In the genomic region with DNA sequence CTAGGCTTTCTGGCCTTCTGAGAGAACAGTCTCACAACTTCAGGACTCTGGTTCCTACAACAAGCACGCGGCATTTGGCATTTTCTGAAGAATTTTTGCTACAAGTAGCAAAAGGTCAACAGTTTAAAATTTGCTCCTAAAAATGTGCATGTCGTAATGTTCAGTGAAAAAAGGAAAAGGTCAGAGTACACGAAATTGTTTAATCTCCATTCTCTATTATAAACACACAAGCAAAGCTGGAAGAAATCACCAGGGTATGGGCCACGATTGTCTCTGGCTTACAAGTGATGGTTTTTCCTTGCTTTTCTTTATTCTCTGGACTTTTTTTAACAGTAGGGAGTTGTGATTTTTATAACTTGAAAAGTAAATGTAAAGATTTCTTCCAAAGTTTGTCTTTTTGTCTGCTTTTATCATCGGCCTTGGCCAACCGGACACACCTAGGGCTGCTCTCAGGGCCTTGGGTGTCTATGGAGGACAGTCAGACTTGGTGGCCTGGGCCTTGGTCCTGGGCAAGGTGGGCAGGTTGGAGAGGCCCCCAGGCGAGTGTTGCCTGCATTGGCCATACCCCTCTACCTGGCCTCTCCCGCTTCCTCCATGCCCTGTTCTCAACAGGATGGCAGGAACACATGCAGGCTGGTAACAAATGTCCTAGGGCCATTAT, we compare ENCODE assay signal across 13 cellular contexts. TPM values are rescaled to one million over a fixed set of nuclear protein-coding genes. Genes with fewer than 3 reads are reported as not detected.
A peak's percentile ranks its signal among the peaks of the same experiment; 100 is the strongest.
DNase-seq lines count a peak whose midpoint lies in the region; ATAC-seq and TF ChIP-seq lines count a peak whose summit lies in the region.
"Had no signal": no experiment of that assay in that cellular context is flagged by ENCODE, and none has a peak within 500 bp of the region (broad histone marks: within the 10 kb centered on the region; RNA-seq: fewer than 3 reads in every experiment).

No MANE protein-coding gene starts in this region.

- H3K36me3 ChIP-seq in IMR-90 (ENCODE audit: control insufficient read depth, insufficient read depth, low read length) (no peaks in the 10 kb centered on the region), colonic mucosa (no peaks in the 10 kb centered on the region), sigmoid colon (no peaks in the 10 kb centered on the region)
- H3K36me3 ChIP-seq: thyroid gland had no signal

- H3K4me3 ChIP-seq in IMR-90 (ENCODE audit: insufficient read depth, low read depth, low read length) (no peak overlapping the region), colonic mucosa (no peak overlapping the region), sigmoid colon (no peak overlapping the region)
- H3K4me3 ChIP-seq: thyroid gland had no signal

- H3K14ac ChIP-seq in IMR-90 (replicated peaks; ENCODE audit: low read depth, low read length) = no peak overlapping the region

- no peak for ATAC-seq in activated CD4-positive, alpha-beta T cell treated with anti-CD3 and anti-CD28 coated beads for 36 hours
- ATAC-seq in IMR-90 (ENCODE audit: low read depth) = no peak

- TF ChIP-seq RAD21 in IMR-90 (IDR thresholded peaks at IDR 0.05; ENCODE audit: low read length) = no peak

- intact Hi-C loops in activated CD4-positive, alpha-beta T cell treated with anti-CD3 and anti-CD28 coated beads for 36 hours (cut with DNase I, micrococcal nuclease) = loop anchor here in 1 of 2 experiments (1.0 kb wide), 1 partner anchor 32 kb away; no protein-coding TSS in a partner anchor
- intact Hi-C loops in IMR-90 (cut with micrococcal nuclease) = no loop called here
- intact Hi-C loops in colonic mucosa (cut with DNase I) = no loop called here
- intact Hi-C loops in sigmoid colon (cut with DNase I) = no loop called here
- intact Hi-C loops in activated T-helper 2 cell treated with anti-CD3 and anti-CD28 coated beads, Interferon-gamma antibody, Interleukin-2, Interleukin-4, amounts not matched to agents 10 μg/mL and 5 μg/mL and 100 μg/mL, durations not matched to agents 14 hours and 24 hours and 36 hours (cut with micrococcal nuclease) = no loop called here

- H4K20me1 ChIP-seq in IMR-90 (ENCODE audit: insufficient read depth, low read length) = no peaks in the 10 kb centered on the region

- peaks cover 9% of the 10 kb centered on the region for H3K27me3 Mint-ChIP-seq in activated CD4-positive, alpha-beta T cell treated with anti-CD3 and anti-CD28 coated beads for 36 hours
- peaks cover 29% of the 10 kb centered on the region for H3K27me3 Mint-ChIP-seq in activated T-helper 2 cell treated with anti-CD3 and anti-CD28 coated beads, Interferon-gamma antibody, Interleukin-2, Interleukin-4, amounts not matched to agents 10 μg/mL and 5 μg/mL and 100 μg/mL, durations not matched to agents 14 hours and 24 hours and 36 hours (ENCODE audit: low read depth)

- H4K5ac ChIP-seq in IMR-90 (ENCODE audit: low read depth, low read length) = no peak overlapping the region; the same call in 1 of the 2 replicates

- H3K4me2 ChIP-seq in IMR-90 (ENCODE audit: low read depth, low read length) = no peak overlapping the region

- H4K8ac ChIP-seq in IMR-90 (ENCODE audit: low read depth in 2 of 2, low read length in 2 of 2) = no peak overlapping the region

- H3K27me3 ChIP-seq in IMR-90 (ENCODE audit: control insufficient read depth, insufficient read depth, low read length) (0 out of 2 replicates have a peak, but pooled peaks cover 1% of the 10 kb centered on the region), colonic mucosa (no peaks in the 10 kb centered on the region), sigmoid colon (no peaks in the 10 kb centered on the region)
- H3K27me3 ChIP-seq: thyroid gland had no signal

- no peaks in the 10 kb centered on the region for H3K9me1 ChIP-seq in IMR-90 (ENCODE audit: insufficient read depth, low read length)

- H3K18ac ChIP-seq in IMR-90 (ENCODE audit: low read depth, low read length) = no peak overlapping the region; the same call in 1 of the 2 replicates

- in situ Hi-C loops in IMR-90 (cut with MboI; ENCODE audit: low sequenced_read_pairs) = no loop called here

- peak overlapping the region; percentile 74; the same call in 1 of the 2 replicates for H3K27ac ChIP-seq in IMR-90 (ENCODE audit: insufficient read depth, low read length)
- H3K27ac ChIP-seq in colonic mucosa = peak overlapping the region; percentile 30
- H3K27ac ChIP-seq in sigmoid colon = peak overlapping the region in 3 of 4 donors; percentile 16 to 41 (median 21)
- H3K27ac ChIP-seq: 22Rv1, thyroid gland had no signal

- H2BK15ac ChIP-seq in IMR-90 (ENCODE audit: low read depth, low read length) = no peak overlapping the region

- BruUV-seq in IMR-90 (replicated peaks; lab: Mats Ljungman, UMichigan) = no TSS peak

- TF ChIP-seq EP300 in sigmoid colon (IDR thresholded peaks at IDR 0.05) = no peak

- H2AFZ ChIP-seq in IMR-90 (replicated peaks; ENCODE audit: low read length, poor library complexity) = no peak overlapping the region

- CTCF ChIA-PET in activated CD4-positive, alpha-beta T cell treated with anti-CD3 and anti-CD28 coated beads for 36 hours (lab: Charles Lee) = interaction anchor here (0.8 to 1.8 kb wide), 3 partner anchors 28 to 32 kb away, joined by 3 to 6 read pairs (median 5); a partner anchor contains a TSS
- CTCF ChIA-PET in IMR-90 (lab: Yijun Ruan, JAX) = no interaction called here

- H3K4me1 ChIP-seq in IMR-90 (ENCODE audit: control insufficient read depth, insufficient read depth, low read length) = peaks cover 8% of the 10 kb centered on the region; the same call in 1 of the 2 replicates
- H3K4me1 ChIP-seq in colonic mucosa = peaks cover 8% of the 10 kb centered on the region
- peaks cover 0 to 26% (median 14%) of the 10 kb centered on the region in 4 donors for H3K4me1 ChIP-seq in sigmoid colon

- dilution Hi-C loops in IMR-90 (cut with HindIII; ENCODE audit: low sequenced_read_pairs, unreplicated experiment) = no loop called here

- H3K9ac ChIP-seq in IMR-90 (ENCODE audit: low read depth, low read length) = no peak overlapping the region
- H3K9ac ChIP-seq in colonic mucosa (ENCODE audit: low read depth in 2 of 2, low read length in 2 of 2) = no peak overlapping the region

- no peaks in the 10 kb centered on the region for H3K79me1 ChIP-seq in IMR-90 (ENCODE audit: low read depth in 1 of 2, low read length in 2 of 2)

- no peak overlapping the region for H2BK120ac ChIP-seq in IMR-90 (ENCODE audit: low read depth, low read length)

- H3K4me1 Mint-ChIP-seq in activated CD4-positive, alpha-beta T cell treated with anti-CD3 and anti-CD28 coated beads for 36 hours = peaks cover 62% of the 10 kb centered on the region
- peaks cover 17% of the 10 kb centered on the region for H3K4me1 Mint-ChIP-seq in activated T-helper 2 cell treated with anti-CD3 and anti-CD28 coated beads, Interferon-gamma antibody, Interleukin-2, Interleukin-4, amounts not matched to agents 10 μg/mL and 5 μg/mL and 100 μg/mL, durations not matched to agents 14 hours and 24 hours and 36 hours (ENCODE audit: low read depth)

- no peak overlapping the region for H2AK9ac ChIP-seq in IMR-90 (replicated peaks; ENCODE audit: low read depth, low read length, poor library complexity)

- no peak overlapping the region for H3K56ac ChIP-seq in IMR-90 (ENCODE audit: extremely low read depth, insufficient read depth, low read length)

- H3K4ac ChIP-seq in IMR-90 (ENCODE audit: low read depth, low read length) = no peak overlapping the region

- H2BK5ac ChIP-seq in IMR-90 (ENCODE audit: low read depth, low read length, poor library complexity, severe bottlenecking) = no peak overlapping the region

- no peak overlapping the region for H3K23ac ChIP-seq in IMR-90 (ENCODE audit: low read depth, low read length)

- no peak overlapping the region for H2BK20ac ChIP-seq in IMR-90 (ENCODE audit: low read depth, low read length)

- peak overlapping the region; percentile 70 for H3K4me3 Mint-ChIP-seq in activated CD4-positive, alpha-beta T cell treated with anti-CD3 and anti-CD28 coated beads for 36 hours
- no peak overlapping the region for H3K4me3 Mint-ChIP-seq in activated T-helper 2 cell treated with anti-CD3 and anti-CD28 coated beads, Interferon-gamma antibody, Interleukin-2, Interleukin-4, amounts not matched to agents 10 μg/mL and 5 μg/mL and 100 μg/mL, durations not matched to agents 14 hours and 24 hours and 36 hours (ENCODE audit: low read depth)
- H3K4me3 Mint-ChIP-seq: T-helper 1 cell treated with Interleukin-12 subunit alpha and Interleukin-12 subunit beta and Interleukin-4 antibody, amounts not matched to agents 30 μg/mL and 1 μg/mL, for 36 hours had no signal

- TF ChIP-seq POLR2A in IMR-90 (IDR thresholded peaks at IDR 0.05; ENCODE audit: low read depth, low read length) (no peak), sigmoid colon (IDR thresholded peaks at IDR 0.05) (no peak)

- no peak for TF ChIP-seq CTCF in IMR-90 (conservative IDR thresholded peaks at IDR 0.05; ENCODE audit: low read depth, low read length)
- TF ChIP-seq CTCF in colonic mucosa (IDR thresholded peaks at IDR 0.05) = no peak
- no peak for TF ChIP-seq CTCF in sigmoid colon (IDR thresholded peaks at IDR 0.05)

- no peaks in the 10 kb centered on the region for H3K9me3 Mint-ChIP-seq in activated CD4-positive, alpha-beta T cell treated with anti-CD3 and anti-CD28 coated beads for 36 hours (ENCODE audit: low read depth)
- no peaks in the 10 kb centered on the region for H3K9me3 Mint-ChIP-seq in activated T-helper 2 cell treated with anti-CD3 and anti-CD28 coated beads, Interferon-gamma antibody, Interleukin-2, Interleukin-4, amounts not matched to agents 10 μg/mL and 5 μg/mL and 100 μg/mL, durations not matched to agents 14 hours and 24 hours and 36 hours
- H3K9me3 Mint-ChIP-seq: T-helper 1 cell treated with Interleukin-12 subunit alpha and Interleukin-12 subunit beta and Interleukin-4 antibody, amounts not matched to agents 30 μg/mL and 1 μg/mL, for 36 hours had no signal

- WGBS in IMR-90 (ENCODE audit: extremely low coverage in 2 of 2, insufficient read length in 1 of 2), 2 experiments = 80% methylated on average over 1 of the region's 9 CpGs; no CpG with 5 or more reads in 1 of the 2 experiments
- WGBS in sigmoid colon, 2 donors = 62 to 73% methylated on average over 9 of the region's 9 CpGs

- H2AK5ac ChIP-seq in IMR-90 (ENCODE audit: low read depth, low read length) = no peak overlapping the region

- H3K9me3 ChIP-seq in IMR-90 (ENCODE audit: control insufficient read depth, insufficient read depth, low read length) = no peaks in the 10 kb centered on the region
- no peaks in the 10 kb centered on the region for H3K9me3 ChIP-seq in colonic mucosa
- H3K9me3 ChIP-seq in sigmoid colon = no peaks in the 10 kb centered on the region
- H3K9me3 ChIP-seq: thyroid gland had no signal

- peak; percentile 12 for DNase-seq in activated CD4-positive, alpha-beta T cell treated with anti-CD3 and anti-CD28 coated beads for 36 hours
- no peak for DNase-seq in activated CD4-positive, alpha-beta T cell treated with anti-CD3 and anti-CD28 coated beads for 1 hour
- DNase-seq in IMR-90 (no peak), colonic mucosa (no peak), sigmoid colon (no peak), NCI-H128 (lab: John Stamatoyannopoulos, UW; ENCODE audit: unreplicated experiment) (no peak)
- no peak for DNase-seq in effector CD4-positive, alpha-beta T cell
- DNase-seq in activated T-helper 2 cell treated with anti-CD3 and anti-CD28 coated beads, Interferon-gamma antibody, Interleukin-2, Interleukin-4, amounts not matched to agents 10 μg/mL and 5 μg/mL and 100 μg/mL, durations not matched to agents 14 hours and 24 hours and 36 hours (ENCODE audit: low spot score) = no peak
- DNase-seq: activated gamma-delta T cell treated with Interleukin-2 at 50 U/mL for 16 hours, midbrain, thyroid gland had no signal

- no peak overlapping the region for H4K91ac ChIP-seq in IMR-90 (ENCODE audit: insufficient read depth, low read depth, low read length)

- POLR2A ChIA-PET in activated CD4-positive, alpha-beta T cell treated with anti-CD3 and anti-CD28 coated beads for 36 hours (lab: Charles Lee) = interaction anchor here (1.9 kb wide), 1 partner anchor 32 kb away, joined by 24 read pairs; a partner anchor contains a TSS
- POLR2A ChIA-PET in IMR-90 (lab: Charles Lee; ENCODE audit: unreplicated experiment) = no interaction called here

- no peaks in the 10 kb centered on the region for H3K36me3 Mint-ChIP-seq in activated CD4-positive, alpha-beta T cell treated with anti-CD3 and anti-CD28 coated beads for 36 hours (ENCODE audit: low read depth)
- no peaks in the 10 kb centered on the region for H3K36me3 Mint-ChIP-seq in activated T-helper 2 cell treated with anti-CD3 and anti-CD28 coated beads, Interferon-gamma antibody, Interleukin-2, Interleukin-4, amounts not matched to agents 10 μg/mL and 5 μg/mL and 100 μg/mL, durations not matched to agents 14 hours and 24 hours and 36 hours (ENCODE audit: low read depth)

- peak overlapping the region; percentile 82 for H3K27ac Mint-ChIP-seq in activated CD4-positive, alpha-beta T cell treated with anti-CD3 and anti-CD28 coated beads for 36 hours
- no peak overlapping the region for H3K27ac Mint-ChIP-seq in activated T-helper 2 cell treated with anti-CD3 and anti-CD28 coated beads, Interferon-gamma antibody, Interleukin-2, Interleukin-4, amounts not matched to agents 10 μg/mL and 5 μg/mL and 100 μg/mL, durations not matched to agents 14 hours and 24 hours and 36 hours
- H3K27ac Mint-ChIP-seq: T-helper 1 cell treated with Interleukin-12 subunit alpha and Interleukin-12 subunit beta and Interleukin-4 antibody, amounts not matched to agents 30 μg/mL and 1 μg/mL, for 36 hours had no signal

RNA-seq across cellular contexts. Expression of a gene that starts 32.4 kb away (rescaled TPM):
- 10 to 100 TPM in 1 of 2 experiments, 1 to 10 TPM in 1; 8.2 to 11.6 TPM for total RNA-seq in activated CD4-positive, alpha-beta T cell treated with anti-CD3 and anti-CD28 coated beads for 36 hours
- total RNA-seq in IMR-90 (2012; rRNA removed) = 0.28 and 0.36 TPM in 2 replicates
- polyA plus RNA-seq in IMR-90 (2012; rRNA removed) = 0.09 and 0.27 TPM in 2 replicates
- polyA plus RNA-seq in IMR-90 (2012; cell fraction: cytosol; rRNA removed) = 0.03 and 0.20 TPM in 2 replicates
- 0.08 and 0.44 TPM in 2 replicates for polyA plus RNA-seq in IMR-90 (2012; cell fraction: nucleus; rRNA removed; ENCODE audit: low replicate concordance)
- 10 to 100 TPM; 21.8 to 25.2 TPM for total RNA-seq in colonic mucosa
- 10 to 100 TPM in 2 of 4 donors, 1 to 10 TPM in 2; 8.2 to 13.2 (median 10.7) TPM for total RNA-seq in sigmoid colon
- 10 to 100 TPM in 1 of 3 donors, 1 to 10 TPM in 2; 4.2 to 10.9 (median 4.4) TPM for polyA plus RNA-seq in sigmoid colon
- total RNA-seq in activated T-helper 2 cell treated with anti-CD3 and anti-CD28 coated beads, Interferon-gamma antibody, Interleukin-2, Interleukin-4, amounts not matched to agents 10 μg/mL and 5 μg/mL and 100 μg/mL, durations not matched to agents 14 hours and 24 hours and 36 hours = 1.6 and 1.8 TPM in 2 replicates

Comparison
In these comparisons a context has a peak if more than half of its experiments do, and no peak if none do; other contexts are left out.
1. H3K27ac ChIP-seq: peak in every context shown above with its lines; median percentile 74 in IMR-90; 30 in colonic mucosa; 21 in sigmoid colon.